In the genomic region with DNA sequence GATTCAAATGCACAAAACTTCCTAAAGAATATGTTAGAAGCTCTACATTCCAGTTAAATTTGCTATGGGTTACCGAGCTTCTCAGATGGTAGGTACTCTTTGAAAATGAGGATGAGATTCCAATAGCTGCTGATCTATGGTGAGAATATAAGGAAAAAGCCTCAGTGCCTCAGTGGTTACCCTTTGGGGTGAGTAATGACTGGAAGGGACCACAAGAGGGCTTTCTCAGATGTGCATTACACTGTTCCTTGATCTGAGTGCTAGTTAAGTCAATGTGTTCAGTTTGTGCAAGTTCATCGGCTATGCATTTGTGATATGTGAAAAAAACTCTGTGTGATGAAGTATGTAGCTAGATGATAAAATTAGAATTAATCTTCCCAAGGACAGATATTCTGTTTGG, we compare ENCODE assay signal across 9 cellular contexts. TPM values are rescaled to one million over a fixed set of nuclear protein-coding genes. Genes with fewer than 3 reads are reported as not detected.
DNase-seq lines count a peak whose midpoint lies in the region; ATAC-seq, FAIRE-seq and TF ChIP-seq lines count a peak whose summit lies in the region.
"Had no signal": no experiment of that assay in that cellular context is flagged by ENCODE, and none has a peak within 500 bp of the region (broad histone marks: within the 10 kb centered on the region; RNA-seq: fewer than 3 reads in every experiment).

No MANE protein-coding gene starts in this region.

- no peaks in the 10 kb centered on the region for H3K36me3 Mint-ChIP-seq in activated T-helper 1 cell treated with anti-CD3 and anti-CD28 coated beads, Interleukin-12 subunit alpha, Interleukin-12 subunit beta, Interleukin-2, Interleukin-4 antibody, amounts not matched to agents 30 ng/mL and 10 ng/mL and 1 ng/mL, durations not matched to agents 14 hours and 24 hours and 36 hours (ENCODE audit: low read depth)

- H3K27ac Mint-ChIP-seq in activated T-helper 1 cell treated with anti-CD3 and anti-CD28 coated beads, Interleukin-12 subunit alpha, Interleukin-12 subunit beta, Interleukin-2, Interleukin-4 antibody, amounts not matched to agents 30 ng/mL and 10 ng/mL and 1 ng/mL, durations not matched to agents 14 hours and 24 hours and 36 hours: no peak overlapping the region
- H3K27ac Mint-ChIP-seq: stimulated activated naive CD8-positive, alpha-beta T cell treated with anti-CD3 and anti-CD28 coated beads, Interleukin-15, Interleukin-2, amounts not matched to agents 100 ng/mL and 50 ng/mL, for 24 hours had no signal

- H3K4me3 Mint-ChIP-seq in activated T-helper 1 cell treated with anti-CD3 and anti-CD28 coated beads, Interleukin-12 subunit alpha, Interleukin-12 subunit beta, Interleukin-2, Interleukin-4 antibody, amounts not matched to agents 30 ng/mL and 10 ng/mL and 1 ng/mL, durations not matched to agents 14 hours and 24 hours and 36 hours: no peak overlapping the region
- H3K4me3 Mint-ChIP-seq: stimulated activated naive CD8-positive, alpha-beta T cell treated with anti-CD3 and anti-CD28 coated beads, Interleukin-15, Interleukin-2, amounts not matched to agents 100 ng/mL and 50 ng/mL, for 24 hours had no signal

- peak; percentile 52 for DNase-seq in AG08396 (ENCODE audit: low spot score)
- no peak for DNase-seq in GM12892 (ENCODE audit: insufficient read length)
- DNase-seq in SJCRH30: peak; percentile 15 to 67
- peak; percentile 34 for DNase-seq in foreskin melanocyte
- DNase-seq in activated T-helper 1 cell treated with anti-CD3 and anti-CD28 coated beads, Interleukin-12 subunit alpha, Interleukin-12 subunit beta, Interleukin-2, Interleukin-4 antibody, amounts not matched to agents 30 ng/mL and 10 ng/mL and 1 ng/mL, durations not matched to agents 14 hours and 24 hours and 36 hours (ENCODE audit: low spot score): no peak
- no peak for DNase-seq in left ventricle myocardium superior

- no peaks in the 10 kb centered on the region for H3K27me3 ChIP-seq in SJCRH30

- no peaks in the 10 kb centered on the region for H3K9me3 Mint-ChIP-seq in activated T-helper 1 cell treated with anti-CD3 and anti-CD28 coated beads, Interleukin-12 subunit alpha, Interleukin-12 subunit beta, Interleukin-2, Interleukin-4 antibody, amounts not matched to agents 30 ng/mL and 10 ng/mL and 1 ng/mL, durations not matched to agents 14 hours and 24 hours and 36 hours
- H3K9me3 Mint-ChIP-seq: stimulated activated naive CD8-positive, alpha-beta T cell treated with anti-CD3 and anti-CD28 coated beads, Interleukin-15, Interleukin-2, amounts not matched to agents 100 ng/mL and 50 ng/mL, for 24 hours had no signal

- peak; percentile 47 for ATAC-seq in HG03432 (IDR thresholded peaks at IDR 0.05; ENCODE audit: unreplicated experiment)
- ATAC-seq in HG03460 (IDR thresholded peaks at IDR 0.05; ENCODE audit: unreplicated experiment): no peak
- no peak for ATAC-seq in left ventricle myocardium superior

- peaks cover 42% of the 10 kb centered on the region for H3K27me3 Mint-ChIP-seq in activated T-helper 1 cell treated with anti-CD3 and anti-CD28 coated beads, Interleukin-12 subunit alpha, Interleukin-12 subunit beta, Interleukin-2, Interleukin-4 antibody, amounts not matched to agents 30 ng/mL and 10 ng/mL and 1 ng/mL, durations not matched to agents 14 hours and 24 hours and 36 hours (ENCODE audit: insufficient read depth)

- intact Hi-C loops in activated T-helper 1 cell treated with anti-CD3 and anti-CD28 coated beads, Interleukin-12 subunit alpha, Interleukin-12 subunit beta, Interleukin-2, Interleukin-4 antibody, amounts not matched to agents 30 ng/mL and 10 ng/mL and 1 ng/mL, durations not matched to agents 14 hours and 24 hours and 36 hours (cut with micrococcal nuclease): loop anchor here (1.0 kb wide), 1 partner anchor 45 kb away; no protein-coding TSS in a partner anchor
- intact Hi-C loops in left ventricle myocardium superior (cut with micrococcal nuclease): no loop called here

- H3K4me3 ChIP-seq in SJCRH30: no peak overlapping the region

- H3K27ac ChIP-seq in SJCRH30: no peak overlapping the region

- no peaks in the 10 kb centered on the region for H3K36me3 ChIP-seq in SJCRH30

- H3K4me1 ChIP-seq in SJCRH30: no peaks in the 10 kb centered on the region; the same call in 1 of the 2 replicates

- no peak for TF ChIP-seq POLR2A in GM12892 (IDR thresholded peaks at IDR 0.05; ENCODE audit: low read depth, low read length)

- H3K9me3 ChIP-seq in SJCRH30 (replicated peaks): no peaks in the 10 kb centered on the region

- no peaks in the 10 kb centered on the region for H3K4me1 Mint-ChIP-seq in activated T-helper 1 cell treated with anti-CD3 and anti-CD28 coated beads, Interleukin-12 subunit alpha, Interleukin-12 subunit beta, Interleukin-2, Interleukin-4 antibody, amounts not matched to agents 30 ng/mL and 10 ng/mL and 1 ng/mL, durations not matched to agents 14 hours and 24 hours and 36 hours (ENCODE audit: low read depth)

- peak; percentile 40 for FAIRE-seq in GM12892 (lab: Jason Lieb, UNC)

RNA-seq across cellular contexts. Expression of a gene that starts 3.5 kb away (rescaled TPM):
- polyA plus RNA-seq in GM12892 (2012; ENCODE audit: missing spikeins): 1.4 TPM
- total RNA-seq in SJCRH30 (2014; rRNA removed; shearing (Covaris generic)): 28.5 and 30.8 TPM in 2 replicates
- total RNA-seq in activated T-helper 1 cell treated with anti-CD3 and anti-CD28 coated beads, Interleukin-12 subunit alpha, Interleukin-12 subunit beta, Interleukin-2, Interleukin-4 antibody, amounts not matched to agents 30 ng/mL and 10 ng/mL and 1 ng/mL, durations not matched to agents 14 hours and 24 hours and 36 hours: 0.17 and 0.21 TPM in 2 replicates
- total RNA-seq in left ventricle myocardium superior: 0.62 TPM

Comparison
In these comparisons a context has a peak if more than half of its experiments do, and no peak if none do; other contexts are left out.
1. DNase-seq: peak in AG08396 (single experiment), SJCRH30 (2 of 2) and foreskin melanocyte (single experiment); none in GM12892 (single experiment), activated T-helper 1 cell treated with anti-CD3 and anti-CD28 coated beads, Interleukin-12 subunit alpha, Interleukin-12 subunit beta, Interleukin-2, Interleukin-4 antibody, amounts not matched to agents 30 ng/mL and 10 ng/mL and 1 ng/mL, durations not matched to agents 14 hours and 24 hours and 36 hours (single experiment) and left ventricle myocardium superior (single experiment).
2. RNA of a gene that starts 3.5 kb away (total RNA-seq): 28.5 to 30.8 TPM in SJCRH30; 0.62 TPM in left ventricle myocardium superior (single experiment) and 0.17 to 0.21 TPM in activated T-helper 1 cell treated with anti-CD3 and anti-CD28 coated beads, Interleukin-12 subunit alpha, Interleukin-12 subunit beta, Interleukin-2, Interleukin-4 antibody, amounts not matched to agents 30 ng/mL and 10 ng/mL and 1 ng/mL, durations not matched to agents 14 hours and 24 hours and 36 hours; every median in the first group is over 10 times any median in the second.